Comparison of ENCODE assay signal across 8 cellular contexts in genomic region chr2:216108967-216109921, GRCh38. TPM values are rescaled to one million over a fixed set of nuclear protein-coding genes. Genes with fewer than 3 reads are reported as not detected.
A peak's percentile ranks its signal among the peaks of the same experiment; 100 is the strongest.
DNase-seq lines count a peak whose midpoint lies in the region; ATAC-seq and TF ChIP-seq lines count a peak whose summit lies in the region.

Gene XRCC5 (plus strand): TSS chr2:216109348. CDS start chr2:216109437, 89 bp downstream.

- H3K27ac ChIP-seq in MM.1S (ENCODE audit: low read length) = peak within 1 kb of the TSS; percentile 97

- DNase-seq in ELF-1 (ENCODE audit: low read depth, low spot score) (peak; percentile 99), HAP-1 (ENCODE audit: low spot score in 2 of 2) (peak; percentile 91 to 96), MM.1S (peak; percentile 99), SHP77 treated with DMSO at 0.1 percent for 48 hours (lab: John Stamatoyannopoulos, UW) (peak; percentile 82), fibroblast of peridontal ligament (ENCODE audit: extremely low read depth) (peak; percentile 97), natural killer cell (peak; percentile 98)
- DNase-seq in activated effector memory CD4-positive, alpha-beta T cell treated with Interleukin-2 at 50 U/mL for 16 hours = peak; percentile 97
- peak; percentile 95 to 98 (median 96) for DNase-seq in stimulated activated naive CD4-positive, alpha-beta T cell (lab: John Stamatoyannopoulos, UW)

- TF ChIP-seq CTCF in MM.1S (IDR thresholded peaks at IDR 0.05; ENCODE audit: low read length) = no peak
- no peak for TF ChIP-seq CTCF in natural killer cell (IDR thresholded peaks at IDR 0.05)

- in situ Hi-C loops in HAP-1 (cut with MboI; ENCODE audit: low sequenced_read_pairs) = no loop called here

- no peaks in the 10 kb centered on the region for H3K9me3 ChIP-seq in HAP-1
- no peaks in the 10 kb centered on the region for H3K9me3 ChIP-seq in MM.1S (replicated peaks; ENCODE audit: insufficient read depth, low read length)

- H3K4me3 ChIP-seq in HAP-1 (peak within 1 kb of the TSS; percentile 91), MM.1S (ENCODE audit: low read length) (peak within 1 kb of the TSS; percentile 81)

- H3K9ac ChIP-seq in MM.1S (ENCODE audit: low read length) = peak within 1 kb of the TSS; percentile 94

- peaks cover 18% of the 10 kb centered on the region for H3K4me1 ChIP-seq in HAP-1
- H3K4me1 ChIP-seq in MM.1S (ENCODE audit: low read length) = peaks cover 39% of the 10 kb centered on the region

- peaks cover 54 to 56% of the 10 kb centered on the region in 2 donors for H3K4me1 Mint-ChIP-seq in natural killer cell

- H3K27ac Mint-ChIP-seq in natural killer cell = peak within 1 kb of the TSS; percentile 98 to 100

- H3K36me3 ChIP-seq in HAP-1 (replicated peaks) (peaks cover 40% of the 10 kb centered on the region), MM.1S (replicated peaks; ENCODE audit: insufficient read depth, low read length) (no peaks in the 10 kb centered on the region)

- H3K27me3 Mint-ChIP-seq in natural killer cell (ENCODE audit: low read depth in 2 of 2) = no peaks in the 10 kb centered on the region

- ATAC-seq in natural killer cell = peak; percentile 87 to 92 (median 91)

- H3F3A ChIP-seq in MM.1S (ENCODE audit: insufficient read depth, low read length) = peaks cover 46% of the 10 kb centered on the region

- H2AFZ ChIP-seq in MM.1S (ENCODE audit: low read length) = no peak within 1 kb of the TSS

- H3K9me3 Mint-ChIP-seq in natural killer cell = no peaks in the 10 kb centered on the region

- intact Hi-C loops in natural killer cell (cut with micrococcal nuclease) = loop anchor here (1.0 kb wide), 1 partner anchor 303 kb away; the partner anchor contains the start of gene SMARCAL1

- peaks cover 15% of the 10 kb centered on the region for H3K36me3 Mint-ChIP-seq in natural killer cell

- no peaks in the 10 kb centered on the region for H3K27me3 ChIP-seq in HAP-1 (ENCODE audit: low read depth)
- no peaks in the 10 kb centered on the region for H3K27me3 ChIP-seq in MM.1S (replicated peaks; ENCODE audit: insufficient read depth, low read length)

- H3K4me2 ChIP-seq in MM.1S (ENCODE audit: low read depth, low read length) = peak within 1 kb of the TSS; percentile 72

- H4K20me1 ChIP-seq in MM.1S (ENCODE audit: insufficient read depth, low read length) = no peaks in the 10 kb centered on the region

- H3K4me3 Mint-ChIP-seq in natural killer cell = peak within 1 kb of the TSS; percentile 100

- peaks cover 40% of the 10 kb centered on the region for H3K79me2 ChIP-seq in MM.1S (ENCODE audit: low read length)

- H3K9me2 ChIP-seq in MM.1S (replicated peaks; ENCODE audit: insufficient read depth, low read length) = no peaks in the 10 kb centered on the region

RNA-seq across cellular contexts. Expression of gene XRCC5, which starts in this region (rescaled TPM):
- 100 to 1,000 TPM; 188 to 220 (median 201) TPM for total RNA-seq in natural killer cell

Comparison
In these comparisons a context has a peak if more than half of its experiments do, and no peak if none do; other contexts are left out.
1. Peak in every context shown above with its lines: DNase-seq, ATAC-seq, H3K4me3 ChIP-seq and H3K27ac ChIP-seq.